In genomic region chr15:56806147-56806536, GRCh38 we compare ENCODE assay signal across 12 cellular contexts.
DNase-seq lines count a peak whose midpoint lies in the region; ATAC-seq, FAIRE-seq and TF ChIP-seq lines count a peak whose summit lies in the region.
"Had no signal": no experiment of that assay in that cellular context is flagged by ENCODE, and none has a peak within 500 bp of the region (broad histone marks: within the 10 kb centered on the region; RNA-seq: fewer than 3 reads in every experiment).

No MANE protein-coding gene starts in this region.

- H3K4me1 ChIP-seq in right cardiac atrium (ENCODE audit: control insufficient read depth, insufficient read depth, low read length) (no peaks in the 10 kb centered on the region), foreskin keratinocyte (no peaks in the 10 kb centered on the region), HAP-1 (no peaks in the 10 kb centered on the region)

- H3K4me3 ChIP-seq in right cardiac atrium (ENCODE audit: low read length) (peak overlapping the region; percentile 12), HAP-1 (no peak overlapping the region)

- in situ Hi-C loops in HAP-1 (cut with MboI; ENCODE audit: low sequenced_read_pairs): no loop called here

- no peaks in the 10 kb centered on the region for H3K36me3 ChIP-seq in HAP-1 (replicated peaks)
- H3K36me3 ChIP-seq: neutrophil had no signal

- ATAC-seq in right cardiac atrium (no peak), Right ventricle myocardium inferior (no peak), SK-N-SH treated with all-trans-retinoic acid at 6 μM for 48 hours (peak; percentile 36; the same call in 2 of the 3 replicates), foreskin keratinocyte (peak; percentile 62), GM19023 (IDR thresholded peaks at IDR 0.05; ENCODE audit: unreplicated experiment) (no peak), GM19397 (IDR thresholded peaks at IDR 0.05; ENCODE audit: unreplicated experiment) (no peak)
- ATAC-seq: left colon had no signal

- WGBS in right cardiac atrium: 53% methylated on average over 2 of the region's 2 CpGs

- no peak overlapping the region for H3K27ac ChIP-seq in right cardiac atrium (ENCODE audit: low read length)
- peak overlapping the region; percentile 11 for H3K27ac ChIP-seq in foreskin keratinocyte
- H3K27ac ChIP-seq: KMS-11, neutrophil had no signal

- no peak for TF ChIP-seq CTCF in foreskin keratinocyte (conservative IDR thresholded peaks at IDR 0.05)

- no peak for FAIRE-seq in HTR-8/SVneo (lab: Jason Lieb, UNC)

- H3K9me3 ChIP-seq in right cardiac atrium (ENCODE audit: control insufficient read depth, low read length) (no peaks in the 10 kb centered on the region), HAP-1 (peaks cover 15% of the 10 kb centered on the region)

- intact Hi-C loops in right cardiac atrium (cut with DNase I): no loop called here
- intact Hi-C loops in Right ventricle myocardium inferior (cut with DNase I): no loop called here

- DNase-seq in right cardiac atrium: no peak
- no peak for DNase-seq in Right ventricle myocardium inferior (ENCODE audit: missing footprints)
- no peak for DNase-seq in foreskin keratinocyte
- DNase-seq in HAP-1 (ENCODE audit: low spot score in 2 of 2): no peak
- no peak for DNase-seq in HTR-8/SVneo (ENCODE audit: insufficient read length, low spot score)
- DNase-seq: left colon, NCI-H2171 treated with DMSO at 0.1 percent for 48 hours had no signal

- H3K27me3 ChIP-seq in right cardiac atrium (ENCODE audit: control insufficient read depth, insufficient read depth): no peaks in the 10 kb centered on the region
- no peaks in the 10 kb centered on the region for H3K27me3 ChIP-seq in foreskin keratinocyte
- peaks cover 5% of the 10 kb centered on the region for H3K27me3 ChIP-seq in HAP-1 (ENCODE audit: low read depth)
- H3K27me3 ChIP-seq: neutrophil had no signal

TF ChIP-seq in SK-N-SH treated with all-trans-retinoic acid at 6 μM for 48 hours, 23 proteins besides CTCF, POLR2A, EP300 and RAD21:
- TF ChIP-seq CREB5 (CRISPR knock-in tag; IDR thresholded peaks at IDR 0.05; ENCODE audit: low read depth): no peak
- no peak for TF ChIP-seq SNAI2 (CRISPR knock-in tag; IDR thresholded peaks at IDR 0.05)
- TF ChIP-seq ZNF70 (CRISPR knock-in tag; IDR thresholded peaks at IDR 0.05): no peak
- TF ChIP-seq ZNF8 (CRISPR knock-in tag; IDR thresholded peaks at IDR 0.05): no peak
- TF ChIP-seq ESRRG (CRISPR knock-in tag; IDR thresholded peaks at IDR 0.05): no peak
- no peak for TF ChIP-seq ZFP30 (CRISPR knock-in tag; IDR thresholded peaks at IDR 0.05)
- TF ChIP-seq RARB (CRISPR knock-in tag; IDR thresholded peaks at IDR 0.05): no peak
- TF ChIP-seq TSHZ2 (CRISPR knock-in tag; IDR thresholded peaks at IDR 0.05): no peak
- no peak for TF ChIP-seq OSR1 (CRISPR knock-in tag; IDR thresholded peaks at IDR 0.05)
- no peak for TF ChIP-seq ZC3H10 (CRISPR knock-in tag; IDR thresholded peaks at IDR 0.05)
- no peak for TF ChIP-seq PPARA (CRISPR knock-in tag; IDR thresholded peaks at IDR 0.05; ENCODE audit: borderline replicate concordance)
- no peak for TF ChIP-seq ARNTL (CRISPR knock-in tag; IDR thresholded peaks at IDR 0.05; ENCODE audit: borderline replicate concordance, low read depth)
- TF ChIP-seq GLIS3 (CRISPR knock-in tag; IDR thresholded peaks at IDR 0.05): no peak
- no peak for TF ChIP-seq CSDC2 (CRISPR knock-in tag; IDR thresholded peaks at IDR 0.05)
- TF ChIP-seq ISL1 (CRISPR knock-in tag; IDR thresholded peaks at IDR 0.05): no peak
- no peak for TF ChIP-seq ZNF565 (CRISPR knock-in tag; conservative IDR thresholded peaks at IDR 0.05; ENCODE audit: low read depth)
- TF ChIP-seq ZFP3 (CRISPR knock-in tag; IDR thresholded peaks at IDR 0.05): no peak
- no peak for TF ChIP-seq PATZ1 (CRISPR knock-in tag; IDR thresholded peaks at IDR 0.05; ENCODE audit: borderline replicate concordance)
- no peak for TF ChIP-seq POU6F1 (CRISPR knock-in tag; IDR thresholded peaks at IDR 0.05; ENCODE audit: borderline replicate concordance, low read depth)

Comparison
In these comparisons a context has a peak if more than half of its experiments do, and no peak if none do; other contexts are left out.
1. ATAC-seq: peak in SK-N-SH treated with all-trans-retinoic acid at 6 μM for 48 hours (single experiment) and foreskin keratinocyte (single experiment); none in right cardiac atrium (0 of 2), Right ventricle myocardium inferior (single experiment), GM19023 (single experiment) and GM19397 (single experiment).